ENCODE assay signal across 15 cellular contexts in genomic region chr3:3334456-3334855, GRCh38.
DNase-seq lines count a peak whose midpoint lies in the region; ATAC-seq and TF ChIP-seq lines count a peak whose summit lies in the region.
"Had no signal": no experiment of that assay in that cellular context is flagged by ENCODE, and none has a peak within 500 bp of the region (broad histone marks: within the 10 kb centered on the region; RNA-seq: fewer than 3 reads in every experiment).

No MANE protein-coding gene starts in this region.

- WGBS in smooth muscle cell (ENCODE audit: low lambda C conversion rate) = 0% methylated on average over 3 of the region's 3 CpGs
- WGBS in testis, 2 donors = 84 to 87% methylated on average over 3 of the region's 3 CpGs

- ATAC-seq in HG02852 (IDR thresholded peaks at IDR 0.05; ENCODE audit: unreplicated experiment) (no peak), HG03571 (IDR thresholded peaks at IDR 0.05; ENCODE audit: unreplicated experiment) (no peak)
- ATAC-seq: HepG2 had no signal

- no peak overlapping the region for H3K9ac ChIP-seq in neural progenitor cell
- no peak overlapping the region for H3K9ac ChIP-seq in smooth muscle cell (ENCODE audit: low read depth)

- H3K4me1 Mint-ChIP-seq in neural progenitor cell = no peaks in the 10 kb centered on the region
- H3K4me1 Mint-ChIP-seq: B cell; CD4-positive, alpha-beta memory T cell had no signal

- H3K79me2 ChIP-seq in neural progenitor cell (ENCODE audit: low read depth) (no peaks in the 10 kb centered on the region), smooth muscle cell (ENCODE audit: low read depth) (no peaks in the 10 kb centered on the region)

- H3F3A ChIP-seq in neural progenitor cell (ENCODE audit: low read depth) = no peaks in the 10 kb centered on the region
- H3F3A ChIP-seq in smooth muscle cell (ENCODE audit: low read depth) = peaks cover 6% of the 10 kb centered on the region

- H3K36me3 ChIP-seq in neural progenitor cell (no peaks in the 10 kb centered on the region), smooth muscle cell (ENCODE audit: low read depth) (no peaks in the 10 kb centered on the region), testis (ENCODE audit: low read depth, missing control alignments) (no peaks in the 10 kb centered on the region)

- H4K20me1 ChIP-seq in neural progenitor cell (ENCODE audit: low read depth) = no peaks in the 10 kb centered on the region
- H4K20me1 ChIP-seq in smooth muscle cell (ENCODE audit: low read depth) = no peaks in the 10 kb centered on the region

- H3K36me3 Mint-ChIP-seq in neural progenitor cell = no peaks in the 10 kb centered on the region
- H3K36me3 Mint-ChIP-seq: CD4-positive, alpha-beta memory T cell had no signal

- peaks cover 10% of the 10 kb centered on the region for H3K4me1 ChIP-seq in neural progenitor cell
- H3K4me1 ChIP-seq in smooth muscle cell (ENCODE audit: low read depth) = peaks cover 9% of the 10 kb centered on the region
- H3K4me1 ChIP-seq in testis = no peaks in the 10 kb centered on the region

- no peaks in the 10 kb centered on the region for H3K9me3 Mint-ChIP-seq in neural progenitor cell
- H3K9me3 Mint-ChIP-seq: CD4-positive, alpha-beta memory T cell; H9 had no signal

- no peak overlapping the region for H3K4me3 Mint-ChIP-seq in neural progenitor cell
- H3K4me3 Mint-ChIP-seq: B cell; CD4-positive, alpha-beta memory T cell; H9 had no signal

- H3K27me3 ChIP-seq in neural progenitor cell (no peaks in the 10 kb centered on the region), smooth muscle cell (ENCODE audit: low read depth) (no peaks in the 10 kb centered on the region), testis (no peaks in the 10 kb centered on the region)

- DNase-seq in Ammon's horn (ENCODE audit: low spot score) (peak; percentile 58), caudate nucleus (lab: John Stamatoyannopoulos, UW) (peak in 10 of 61 donors; percentile 2 to 63 (median 6)), neural progenitor cell (ENCODE audit: low spot score) (peak; percentile 26), smooth muscle cell (lab: John Stamatoyannopoulos, UW; ENCODE audit: unreplicated experiment) (no peak), testis (no peak)
- DNase-seq: ACHN; CD4-positive, alpha-beta memory T cell; DMS79; GOT3; H9 had no signal

- H3K4me3 ChIP-seq in neural progenitor cell (no peak overlapping the region), smooth muscle cell (no peak overlapping the region), testis (no peak overlapping the region)

- H3K27ac Mint-ChIP-seq in neural progenitor cell = no peak overlapping the region
- H3K27ac Mint-ChIP-seq: B cell; CD4-positive, alpha-beta memory T cell had no signal

- no peak overlapping the region for H3K4me2 ChIP-seq in neural progenitor cell
- peak overlapping the region; percentile 37 for H3K4me2 ChIP-seq in smooth muscle cell

- H2AFZ ChIP-seq in neural progenitor cell (replicated peaks) = no peak overlapping the region
- no peak overlapping the region for H2AFZ ChIP-seq in smooth muscle cell (ENCODE audit: low read depth)

- H3K27ac ChIP-seq in caudate nucleus (ENCODE audit: low read depth, low read length) (peak overlapping the region; percentile 28), neural progenitor cell (peak overlapping the region; percentile 49), smooth muscle cell (ENCODE audit: low read depth) (peak overlapping the region; percentile 31), testis (no peak overlapping the region)
- H3K27ac ChIP-seq: C4-2B had no signal

- no peak for TF ChIP-seq CTCF in neural progenitor cell (IDR thresholded peaks at IDR 0.05)
- no peak for TF ChIP-seq CTCF in smooth muscle cell (IDR thresholded peaks at IDR 0.05; ENCODE audit: borderline replicate concordance, insufficient read depth, poor library complexity, severe bottlenecking)
- no peak for TF ChIP-seq CTCF in testis (IDR thresholded peaks at IDR 0.05)

- no peak for TF ChIP-seq POLR2A in testis (IDR thresholded peaks at IDR 0.05)

- H3K9me3 ChIP-seq in neural progenitor cell (ENCODE audit: low read depth) = no peaks in the 10 kb centered on the region
- no peaks in the 10 kb centered on the region for H3K9me3 ChIP-seq in smooth muscle cell (replicated peaks; ENCODE audit: low read depth)
- no peaks in the 10 kb centered on the region for H3K9me3 ChIP-seq in testis

- intact Hi-C loops in testis (cut with DNase I; ENCODE audit: low total_unique reads) = no loop called here

- no peaks in the 10 kb centered on the region for H3K27me3 Mint-ChIP-seq in neural progenitor cell (ENCODE audit: insufficient read depth, low read depth)
- H3K27me3 Mint-ChIP-seq: CD4-positive, alpha-beta memory T cell had no signal

Comparison
In these comparisons a context has a peak if more than half of its experiments do, and no peak if none do; other contexts are left out.
1. DNase-seq: peak in Ammon's horn (single experiment) and neural progenitor cell (single experiment); none in smooth muscle cell (single experiment) and testis (single experiment).
2. H3K27ac ChIP-seq: peak in caudate nucleus (single experiment), neural progenitor cell (single experiment) and smooth muscle cell (single experiment); none in testis (0 of 2).